20 cellular contexts compared by ENCODE assay signal in genomic region chr15:90270502-90271150, GRCh38. TPM values are rescaled to one million over a fixed set of nuclear protein-coding genes. Genes with fewer than 3 reads are reported as not detected.
A peak's percentile ranks its signal among the peaks of the same experiment; 100 is the strongest.
DNase-seq lines count a peak whose midpoint lies in the region; ATAC-seq and TF ChIP-seq lines count a peak whose summit lies in the region.
"Had no signal": no experiment of that assay in that cellular context is flagged by ENCODE, and none has a peak within 500 bp of the region (broad histone marks: within the 10 kb centered on the region; RNA-seq: fewer than 3 reads in every experiment).

No MANE protein-coding gene starts in this region.

- CTCF ChIA-PET in CD4-positive, alpha-beta memory T cell (lab: Charles Lee; ENCODE audit: partially characterized antibody) = interaction anchor here (0.6 to 2.5 kb wide), 5 partner anchors 12 to 128 kb away, joined by 3 to 11 read pairs (median 4); no protein-coding TSS in a partner anchor

- no peak overlapping the region for H4K5ac ChIP-seq in mesendoderm (ENCODE audit: low read length)

- H3K36me3 Mint-ChIP-seq in CD4-positive, alpha-beta memory T cell = peaks cover 44 to 76% of the 10 kb centered on the region in 2 donors
- peaks cover 89% of the 10 kb centered on the region for H3K36me3 Mint-ChIP-seq in brain
- H3K36me3 Mint-ChIP-seq in progenitor cell of endocrine pancreas (ENCODE audit: insufficient read depth) = peaks cover 27% of the 10 kb centered on the region

- H2BK15ac ChIP-seq in mesendoderm (replicated peaks; ENCODE audit: low read depth) = no peak overlapping the region

- no peak overlapping the region for H2AFZ ChIP-seq in Loucy (ENCODE audit: low read length)

- H3K27me3 Mint-ChIP-seq in CD4-positive, alpha-beta memory T cell = no peaks in the 10 kb centered on the region
- peaks cover 9% of the 10 kb centered on the region for H3K27me3 Mint-ChIP-seq in brain
- no peaks in the 10 kb centered on the region for H3K27me3 Mint-ChIP-seq in progenitor cell of endocrine pancreas
- H3K27me3 Mint-ChIP-seq: B cell had no signal

- no peaks in the 10 kb centered on the region for H3F3A ChIP-seq in Loucy (ENCODE audit: low read depth)

- no peaks in the 10 kb centered on the region for H3K9me3 Mint-ChIP-seq in CD4-positive, alpha-beta memory T cell
- peaks cover 0 to 9% (median 2%) of the 10 kb centered on the region in 5 experiments for H3K9me3 Mint-ChIP-seq in brain
- H3K9me3 Mint-ChIP-seq in progenitor cell of endocrine pancreas (ENCODE audit: low read depth) = peaks cover 5% of the 10 kb centered on the region

- H3K18ac ChIP-seq in mesendoderm (ENCODE audit: low read length) = no peak overlapping the region

- peak overlapping the region; percentile 78 for H3K4me2 ChIP-seq in Loucy (ENCODE audit: low read depth, low read length, poor library complexity, severe bottlenecking)
- no peak overlapping the region for H3K4me2 ChIP-seq in mesendoderm (ENCODE audit: low read length)

- peak overlapping the region; percentile 59 for H3K9ac ChIP-seq in Loucy (ENCODE audit: low read depth, low read length, poor library complexity, severe bottlenecking)
- H3K9ac ChIP-seq in mesendoderm (ENCODE audit: low read length) = no peak overlapping the region

- H3K27ac Mint-ChIP-seq in CD4-positive, alpha-beta memory T cell = peak overlapping the region; percentile 11 to 91 (median 76)
- peak overlapping the region in 1 of 5 experiments; percentile 71 for H3K27ac Mint-ChIP-seq in brain
- H3K27ac Mint-ChIP-seq in progenitor cell of endocrine pancreas = peak overlapping the region; percentile 88
- H3K27ac Mint-ChIP-seq: B cell had no signal

- H4K20me1 ChIP-seq in Loucy (ENCODE audit: insufficient read depth, low read length, poor library complexity, severe bottlenecking) = peaks cover 65% of the 10 kb centered on the region

- H3K4me3 ChIP-seq in CD4-positive, alpha-beta memory T cell (ENCODE audit: low read length in 2 of 2) = no peak overlapping the region
- H3K4me3 ChIP-seq in Loucy (ENCODE audit: low read length, poor library complexity, severe bottlenecking) (peak overlapping the region; percentile 61), mesendoderm (ENCODE audit: low read length) (no peak overlapping the region)
- H3K4me3 ChIP-seq: colonic mucosa, vagina had no signal

- no peak overlapping the region for H2BK120ac ChIP-seq in mesendoderm (ENCODE audit: low read depth, low read length)

- DNase-seq in CD4-positive, alpha-beta memory T cell = no peak
- DNase-seq in progenitor cell of endocrine pancreas (ENCODE audit: low spot score, unreplicated experiment) = no peak
- DNase-seq in mesendoderm = no peak
- DNase-seq: colonic mucosa, DMS 273 treated with DMSO at 0.1 percent for 48 hours, Karpas-422, midbrain, NCI-H1092, NCI-H2081, NCI-H510A, nucleus accumbens, SHP77 treated with DMSO at 0.1 percent for 48 hours had no signal

- peaks cover 22% of the 10 kb centered on the region for H3K79me1 ChIP-seq in mesendoderm (ENCODE audit: low read length)

- no peak overlapping the region for H3K56ac ChIP-seq in mesendoderm (ENCODE audit: low read length)

- WGBS in mesendoderm (ENCODE audit: extremely low coverage, insufficient coverage, low lambda C conversion rate) = no CpG with 5 or more reads among the region's 10 CpGs

- no peak overlapping the region for H4K8ac ChIP-seq in mesendoderm (ENCODE audit: low read depth, low read length)

- no peak overlapping the region for H3K27ac ChIP-seq in CD4-positive, alpha-beta memory T cell (ENCODE audit: low read depth, low read length)
- H3K27ac ChIP-seq in mesendoderm (ENCODE audit: low read depth, low read length) = no peak overlapping the region
- H3K27ac ChIP-seq: colonic mucosa, vagina had no signal

- TF ChIP-seq CTCF in Loucy (conservative IDR thresholded peaks at IDR 0.05; ENCODE audit: low read length) (no peak), brain (conservative IDR thresholded peaks at IDR 0.05) (no peak), progenitor cell of endocrine pancreas (IDR thresholded peaks at IDR 0.05; ENCODE audit: unreplicated experiment) (no peak)

- no peak overlapping the region for H2AK5ac ChIP-seq in mesendoderm (ENCODE audit: low read length)

- H3K27me3 ChIP-seq in CD4-positive, alpha-beta memory T cell (ENCODE audit: insufficient read depth, low read length) = no peaks in the 10 kb centered on the region
- H3K27me3 ChIP-seq in Loucy (ENCODE audit: insufficient read depth, low read length, poor library complexity, severe bottlenecking) (no peaks in the 10 kb centered on the region), mesendoderm (ENCODE audit: insufficient read depth, low read length, poor library complexity) (no peaks in the 10 kb centered on the region)
- H3K27me3 ChIP-seq: colonic mucosa, vagina had no signal

- H3K4me3 Mint-ChIP-seq in CD4-positive, alpha-beta memory T cell = peak overlapping the region in 5 of 8 donors; percentile 2 to 76 (median 8)
- peak overlapping the region; percentile 48 to 76 (median 65) for H3K4me3 Mint-ChIP-seq in brain
- no peak overlapping the region for H3K4me3 Mint-ChIP-seq in progenitor cell of endocrine pancreas (ENCODE audit: low read depth)
- H3K4me3 Mint-ChIP-seq: B cell had no signal

- H3K4me1 Mint-ChIP-seq in CD4-positive, alpha-beta memory T cell = peaks cover 34 to 71% (median 52%) of the 10 kb centered on the region in 4 donors
- peaks cover 64% of the 10 kb centered on the region for H3K4me1 Mint-ChIP-seq in brain
- H3K4me1 Mint-ChIP-seq in progenitor cell of endocrine pancreas (ENCODE audit: low read depth) = peaks cover 26% of the 10 kb centered on the region

- no peaks in the 10 kb centered on the region for H3K9me3 ChIP-seq in CD4-positive, alpha-beta memory T cell (ENCODE audit: control insufficient read depth in 1 of 2, low read length in 2 of 2)
- H3K9me3 ChIP-seq in Loucy (ENCODE audit: insufficient read depth, low read depth, low read length) = no peaks in the 10 kb centered on the region
- H3K9me3 ChIP-seq: colonic mucosa, vagina had no signal

- H2BK5ac ChIP-seq in mesendoderm (ENCODE audit: low read length) = no peak overlapping the region

- H3K23ac ChIP-seq in mesendoderm (ENCODE audit: low read length) = no peak overlapping the region

- H3K79me2 ChIP-seq in Loucy (ENCODE audit: insufficient read depth, low read length) (peaks cover 78% of the 10 kb centered on the region), mesendoderm (ENCODE audit: control insufficient read depth, insufficient read depth, low read length) (peaks cover 54% of the 10 kb centered on the region)

- POLR2A ChIA-PET in CD4-positive, alpha-beta memory T cell (lab: Charles Lee; ENCODE audit: partially characterized antibody) = interaction anchor here (1.4 kb wide), 1 partner anchor 69 kb away, joined by 3 read pairs; the partner anchor contains the start of gene SEMA4B

- no peaks in the 10 kb centered on the region for H3K9me2 ChIP-seq in Loucy (replicated peaks; ENCODE audit: low read depth, low read length)

- H3K4me1 ChIP-seq in CD4-positive, alpha-beta memory T cell (ENCODE audit: insufficient read depth, low read length) = peaks cover 51% of the 10 kb centered on the region
- H3K4me1 ChIP-seq in Loucy (ENCODE audit: insufficient read depth, low read length, poor library complexity, severe bottlenecking) (peaks cover 48% of the 10 kb centered on the region), mesendoderm (ENCODE audit: control insufficient read depth, low read depth, low read length) (peaks cover 7% of the 10 kb centered on the region)

- ATAC-seq in HG03196 (IDR thresholded peaks at IDR 0.05; ENCODE audit: unreplicated experiment) (no peak), GM18502 (IDR thresholded peaks at IDR 0.05; ENCODE audit: poor library complexity, unreplicated experiment) (no peak)
- ATAC-seq: sciatic nerve had no signal

- intact Hi-C loops in CD4-positive, alpha-beta memory T cell (cut with micrococcal nuclease) = no loop called here

- no peak overlapping the region for H3K4ac ChIP-seq in mesendoderm (ENCODE audit: low read depth, low read length)

- peaks cover 42% of the 10 kb centered on the region for H3K36me3 ChIP-seq in CD4-positive, alpha-beta memory T cell (ENCODE audit: insufficient read depth, low read length)
- H3K36me3 ChIP-seq in Loucy (ENCODE audit: insufficient read depth, low read length) (peaks cover 34% of the 10 kb centered on the region; the same call in 1 of the 2 replicates), mesendoderm (ENCODE audit: control insufficient read depth, insufficient read depth, low read length) (peaks cover 14% of the 10 kb centered on the region)

RNA-seq across cellular contexts. Expression of gene NGRN, which starts 5.2 kb away (rescaled TPM):
- 10 to 100 TPM; 53.7 to 59.2 TPM for total RNA-seq in CD4-positive, alpha-beta memory T cell
- polyA plus RNA-seq in CD4-positive, alpha-beta memory T cell = 10 to 100 TPM; 42.6 to 45.1 TPM
- polyA plus RNA-seq in brain (ENCODE audit: insufficient read depth, low read depth, low replicate concordance) = 189 TPM
- 110 and 121 TPM in 2 replicates for total RNA-seq in progenitor cell of endocrine pancreas
- 72.7 TPM for polyA plus RNA-seq in mesendoderm (2013, experiment 1 of 2)
- polyA plus RNA-seq in mesendoderm (2013, experiment 2 of 2) = 73.4 TPM

RNA-seq across cellular contexts. Expression of gene TTLL13, which starts 21.3 kb away (rescaled TPM):
- total RNA-seq in CD4-positive, alpha-beta memory T cell = 1 to 10 TPM; 1.1 to 1.4 TPM
- not detected for polyA plus RNA-seq in CD4-positive, alpha-beta memory T cell
- polyA plus RNA-seq in brain (ENCODE audit: insufficient read depth, low read depth, low replicate concordance) = not detected
- total RNA-seq in progenitor cell of endocrine pancreas = 0.69 TPM in 1 of 2 replicates, not detected in the other
- polyA plus RNA-seq in mesendoderm (2013, experiment 1 of 2) = not detected
- polyA plus RNA-seq in mesendoderm (2013, experiment 2 of 2) = 0.01 TPM
- total RNA-seq: endothelial cell of umbilical vein, vagina had no signal

RNA-seq across cellular contexts. Expression of gene GDPGP1, which starts 36.6 kb away (rescaled TPM):
- 10 to 100 TPM; 10.1 to 15.0 TPM for total RNA-seq in CD4-positive, alpha-beta memory T cell
- polyA plus RNA-seq in CD4-positive, alpha-beta memory T cell = 1 to 10 TPM in 1 of 2 donors, under 1 TPM in 1; 0.58 to 2.0 TPM
- polyA plus RNA-seq in brain (ENCODE audit: insufficient read depth, low read depth, low replicate concordance) = 0.76 TPM
- total RNA-seq in progenitor cell of endocrine pancreas = 7.8 and 8.6 TPM in 2 replicates
- polyA plus RNA-seq in mesendoderm (2013, experiment 1 of 2) = 1.1 TPM
- polyA plus RNA-seq in mesendoderm (2013, experiment 2 of 2) = 1.1 TPM

RNA-seq across cellular contexts. Expression of gene CIB1, which starts 36.9 kb away (rescaled TPM):
- 10 to 100 TPM; 95.2 to 98.2 TPM for total RNA-seq in CD4-positive, alpha-beta memory T cell
- 100 to 1,000 TPM; 259 to 345 TPM for polyA plus RNA-seq in CD4-positive, alpha-beta memory T cell
- 40.0 TPM for polyA plus RNA-seq in brain (ENCODE audit: insufficient read depth, low read depth, low replicate concordance)
- 28.3 and 30.3 TPM in 2 replicates for total RNA-seq in progenitor cell of endocrine pancreas
- 24.0 TPM for polyA plus RNA-seq in mesendoderm (2013, experiment 1 of 2)
- polyA plus RNA-seq in mesendoderm (2013, experiment 2 of 2) = 23.4 TPM
